ENCODE assay signal across 8 cellular contexts in the genomic region with DNA sequence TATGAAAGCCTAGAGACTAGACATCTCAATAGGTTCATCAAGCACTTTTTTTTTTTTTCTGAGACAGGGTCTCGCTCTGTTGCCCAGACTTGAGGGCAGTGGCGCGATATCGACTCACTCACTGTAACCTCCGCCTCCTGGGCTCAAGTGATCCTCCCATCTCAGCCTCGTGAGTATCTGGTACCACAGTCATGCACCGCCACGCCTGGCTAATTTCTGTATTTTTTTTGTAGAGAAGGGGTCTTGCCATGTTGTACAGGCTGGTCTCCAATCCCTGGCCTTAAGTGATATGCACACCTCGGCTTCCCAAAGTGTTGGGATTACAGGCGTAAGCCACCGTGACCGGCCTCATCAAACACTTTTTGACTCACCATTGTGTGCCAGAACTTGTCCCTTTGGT. TPM values are rescaled to one million over a fixed set of nuclear protein-coding genes. Genes with fewer than 3 reads are reported as not detected.
DNase-seq lines count a peak whose midpoint lies in the region; ATAC-seq, FAIRE-seq and TF ChIP-seq lines count a peak whose summit lies in the region.

No MANE protein-coding gene starts in this region.

- H2BK5ac ChIP-seq in trophoblast cell (ENCODE audit: low read depth, low read length, poor library complexity) = no peak overlapping the region

- H2AFZ ChIP-seq in trophoblast cell (ENCODE audit: insufficient read depth, low read length, poor library complexity) = peak overlapping the region; percentile 99

- WGBS in trophoblast cell (ENCODE audit: extremely low coverage, insufficient coverage, insufficient read length) = no CpG with 5 or more reads among the region's 12 CpGs

- no peak overlapping the region for H3K27ac ChIP-seq in trophoblast cell (ENCODE audit: low read depth, low read length)

- no peak overlapping the region for H2BK12ac ChIP-seq in trophoblast cell (ENCODE audit: low read length)

- H3K14ac ChIP-seq in trophoblast cell (ENCODE audit: low read length) = no peak overlapping the region

- no peak overlapping the region for H3K4ac ChIP-seq in trophoblast cell (ENCODE audit: low read depth, low read length)

- H4K8ac ChIP-seq in trophoblast cell (ENCODE audit: low read depth, low read length) = peak overlapping the region; percentile 99

- peak overlapping the region; percentile 29 for H2AK5ac ChIP-seq in trophoblast cell (ENCODE audit: low read length)

- no peak overlapping the region for H2BK120ac ChIP-seq in trophoblast cell (ENCODE audit: insufficient read depth, low read length, poor library complexity)

- H3K9ac ChIP-seq in NT2/D1 (ENCODE audit: insufficient read length, low read depth) = peak overlapping the region; percentile 95
- peak overlapping the region; percentile 8 for H3K9ac ChIP-seq in endocrine pancreas (ENCODE audit: control insufficient read depth, insufficient read depth, low read length)
- no peak overlapping the region for H3K9ac ChIP-seq in trophoblast cell (ENCODE audit: low read length)

- H3K36me3 ChIP-seq in NT2/D1 (ENCODE audit: insufficient read depth, insufficient read length, low read length) (peaks cover 30% of the 10 kb centered on the region), endocrine pancreas (ENCODE audit: control insufficient read depth, insufficient read depth, low read length) (no peaks in the 10 kb centered on the region), trophoblast cell (ENCODE audit: control insufficient read depth in 1 of 2, insufficient read depth in 2 of 2, low read length in 2 of 2) (peaks cover 10 to 14% of the 10 kb centered on the region in 2 experiments)

- H3K9me3 ChIP-seq in NT2/D1 (ENCODE audit: insufficient read depth, low read length) = no peaks in the 10 kb centered on the region
- H3K9me3 ChIP-seq in endocrine pancreas (ENCODE audit: control insufficient read depth, low read length) = no peaks in the 10 kb centered on the region
- H3K9me3 ChIP-seq in trophoblast cell (ENCODE audit: insufficient read depth, low read depth, low read length) = peaks cover 2% of the 10 kb centered on the region

- peaks cover 3% of the 10 kb centered on the region for H3K79me2 ChIP-seq in trophoblast cell (ENCODE audit: control insufficient read depth, insufficient read depth, low read length, poor library complexity)

- ATAC-seq in left colon (no peak), GM21367 (IDR thresholded peaks at IDR 0.05; ENCODE audit: unreplicated experiment) (no peak)

- peak overlapping the region; percentile 88 for H4K91ac ChIP-seq in trophoblast cell (ENCODE audit: low read depth, low read length)

- no peak for TF ChIP-seq CTCF in GM10266 (IDR thresholded peaks at IDR 0.05; ENCODE audit: control insufficient read depth, insufficient read depth, low read depth, missing control alignments)

- H3K79me1 ChIP-seq in trophoblast cell (ENCODE audit: low read length) = peaks cover 7% of the 10 kb centered on the region

- intact Hi-C loops in left colon (cut with DNase I, micrococcal nuclease) = loop anchor here in 1 of 2 donors (5.0 to 10.0 kb wide), 2 partner anchors 155 to 217 kb away; no protein-coding TSS in a partner anchor

- no peak overlapping the region for H3K23ac ChIP-seq in trophoblast cell (ENCODE audit: low read length)

- H3K4me2 ChIP-seq in trophoblast cell (ENCODE audit: low read length) = peak overlapping the region; percentile 81

- DNase-seq in GM18507 (ENCODE audit: extremely low spot score, insufficient read length, low read depth) (no peak), NT2/D1 (ENCODE audit: low read depth, low spot score) (no peak), trophoblast cell (no peak), left colon (no peak), Ammon's horn (ENCODE audit: low spot score) (no peak), GM10266 (ENCODE audit: extremely low spot score) (no peak)

- H3K27me3 ChIP-seq in NT2/D1 (ENCODE audit: insufficient read depth, insufficient read length) = no peaks in the 10 kb centered on the region
- no peaks in the 10 kb centered on the region for H3K27me3 ChIP-seq in endocrine pancreas (ENCODE audit: control insufficient read depth, insufficient read depth, low read length)
- no peaks in the 10 kb centered on the region for H3K27me3 ChIP-seq in trophoblast cell (ENCODE audit: insufficient read depth, low read length)

- FAIRE-seq in GM18507 (lab: Jason Lieb, UNC) = peak; percentile 33

- H3K18ac ChIP-seq in trophoblast cell (ENCODE audit: low read length) = no peak overlapping the region

- peak overlapping the region; percentile 68 for H4K12ac ChIP-seq in trophoblast cell (ENCODE audit: low read depth, low read length)

- peak overlapping the region; percentile 93 for H3K4me3 ChIP-seq in NT2/D1 (ENCODE audit: insufficient read length, low read depth)
- H3K4me3 ChIP-seq in endocrine pancreas (ENCODE audit: control insufficient read depth, insufficient read depth, low read length) = peak overlapping the region; percentile 85
- H3K4me3 ChIP-seq in trophoblast cell (ENCODE audit: low read depth, low read length) = no peak overlapping the region

- H3K4me1 ChIP-seq in NT2/D1 (ENCODE audit: insufficient read depth, insufficient read length) = peaks cover 2% of the 10 kb centered on the region
- H3K4me1 ChIP-seq in endocrine pancreas (ENCODE audit: control insufficient read depth, insufficient read depth, low read length) = no peaks in the 10 kb centered on the region
- peaks cover 6 to 10% of the 10 kb centered on the region in 2 experiments for H3K4me1 ChIP-seq in trophoblast cell (ENCODE audit: control insufficient read depth in 1 of 2, insufficient read depth in 2 of 2, low read length in 2 of 2)

RNA-seq across cellular contexts. Expression of a gene that starts 0.6 kb away (rescaled TPM):
- polyA plus RNA-seq in trophoblast cell (2013) = 16.5 and 16.8 TPM in 2 replicates
- 10 to 100 TPM; 13.8 to 20.1 TPM for total RNA-seq in left colon

RNA-seq across cellular contexts. Expression of a gene that starts 10.3 kb away (rescaled TPM):
- 46.9 and 47.2 TPM in 2 replicates for polyA plus RNA-seq in trophoblast cell (2013)
- 10 to 100 TPM; 78.0 to 87.7 TPM for total RNA-seq in left colon

RNA-seq across cellular contexts. Expression of a gene that starts 17.3 kb away (rescaled TPM):
- 0.06 TPM in 1 of 2 replicates, not detected in the other for polyA plus RNA-seq in trophoblast cell (2013)
- not detected for total RNA-seq in left colon

RNA-seq across cellular contexts. Expression of a gene that starts 22.4 kb away (rescaled TPM):
- polyA plus RNA-seq in trophoblast cell (2013) = not detected in 2 replicates
- under 1 TPM in 1 of 2 donors, not detected in 1; 0.28 TPM for total RNA-seq in left colon

RNA-seq across cellular contexts. Expression of a gene that starts 29.5 kb away (rescaled TPM):
- polyA plus RNA-seq in trophoblast cell (2013) = 14.7 and 15.2 TPM in 2 replicates
- total RNA-seq in left colon = 10 to 100 TPM in 1 of 2 donors, 1 to 10 TPM in 1; 2.8 to 10.5 TPM
